1 cellular context compared by ENCODE assay signal in the genomic region with DNA sequence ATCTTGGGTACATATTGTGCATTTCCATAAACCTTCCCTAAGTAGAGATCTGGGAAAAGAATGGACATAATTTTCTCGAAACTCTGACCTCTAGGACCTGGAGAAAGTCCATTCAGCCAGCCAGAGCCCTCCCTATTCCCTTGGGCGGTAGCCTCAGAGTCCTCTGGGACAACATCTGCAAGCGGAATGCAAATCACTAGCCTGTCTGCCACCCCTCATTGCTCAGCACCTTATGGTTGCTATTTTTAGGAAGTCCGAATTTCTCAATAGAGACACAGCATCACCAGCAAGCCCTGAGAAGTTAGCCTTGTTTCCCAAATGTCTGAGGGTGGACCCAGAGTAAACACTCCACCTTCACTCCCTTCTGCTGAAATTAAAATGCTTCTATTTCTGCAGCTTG.
TF ChIP-seq lines count a peak whose summit lies in the region.

No MANE protein-coding gene starts in this region.

TF ChIP-seq in GM12878, 131 proteins besides CTCF, POLR2A, EP300 and RAD21 (continued from another document and continues in another):
- TF ChIP-seq ZNF687 (IDR thresholded peaks at IDR 0.05), result no peak
- no peak for TF ChIP-seq ZBED1 (IDR thresholded peaks at IDR 0.05; ENCODE audit: borderline replicate concordance)
- TF ChIP-seq HCFC1 (IDR thresholded peaks at IDR 0.05; ENCODE audit: low read length), result no peak
- no peak for TF ChIP-seq FOS (IDR thresholded peaks at IDR 0.05; ENCODE audit: borderline replicate concordance, extremely low read depth, insufficient read length)
- TF ChIP-seq TCF7 (IDR thresholded peaks at IDR 0.05; ENCODE audit: borderline replicate concordance), result no peak
- TF ChIP-seq IRF5 (IDR thresholded peaks at IDR 0.05; ENCODE audit: borderline replicate concordance), result no peak
- no peak for TF ChIP-seq TCF3 (IDR thresholded peaks at IDR 0.05; ENCODE audit: borderline replicate concordance, insufficient read depth, low read depth, low read length)
- TF ChIP-seq ZNF592 (IDR thresholded peaks at IDR 0.05), result no peak
- no peak for TF ChIP-seq EZH2 (IDR thresholded peaks at IDR 0.05; ENCODE audit: borderline replicate concordance, control insufficient read depth, low read depth, low read length)
- TF ChIP-seq HDAC6 (IDR thresholded peaks at IDR 0.05; ENCODE audit: unreplicated experiment), result no peak
- TF ChIP-seq NR2C2 (IDR thresholded peaks at IDR 0.05; ENCODE audit: borderline replicate concordance, control insufficient read depth, insufficient read length, low read depth), result no peak
- no peak for TF ChIP-seq MTA2 (IDR thresholded peaks at IDR 0.05; ENCODE audit: low read depth)
- TF ChIP-seq, protein P1, sequence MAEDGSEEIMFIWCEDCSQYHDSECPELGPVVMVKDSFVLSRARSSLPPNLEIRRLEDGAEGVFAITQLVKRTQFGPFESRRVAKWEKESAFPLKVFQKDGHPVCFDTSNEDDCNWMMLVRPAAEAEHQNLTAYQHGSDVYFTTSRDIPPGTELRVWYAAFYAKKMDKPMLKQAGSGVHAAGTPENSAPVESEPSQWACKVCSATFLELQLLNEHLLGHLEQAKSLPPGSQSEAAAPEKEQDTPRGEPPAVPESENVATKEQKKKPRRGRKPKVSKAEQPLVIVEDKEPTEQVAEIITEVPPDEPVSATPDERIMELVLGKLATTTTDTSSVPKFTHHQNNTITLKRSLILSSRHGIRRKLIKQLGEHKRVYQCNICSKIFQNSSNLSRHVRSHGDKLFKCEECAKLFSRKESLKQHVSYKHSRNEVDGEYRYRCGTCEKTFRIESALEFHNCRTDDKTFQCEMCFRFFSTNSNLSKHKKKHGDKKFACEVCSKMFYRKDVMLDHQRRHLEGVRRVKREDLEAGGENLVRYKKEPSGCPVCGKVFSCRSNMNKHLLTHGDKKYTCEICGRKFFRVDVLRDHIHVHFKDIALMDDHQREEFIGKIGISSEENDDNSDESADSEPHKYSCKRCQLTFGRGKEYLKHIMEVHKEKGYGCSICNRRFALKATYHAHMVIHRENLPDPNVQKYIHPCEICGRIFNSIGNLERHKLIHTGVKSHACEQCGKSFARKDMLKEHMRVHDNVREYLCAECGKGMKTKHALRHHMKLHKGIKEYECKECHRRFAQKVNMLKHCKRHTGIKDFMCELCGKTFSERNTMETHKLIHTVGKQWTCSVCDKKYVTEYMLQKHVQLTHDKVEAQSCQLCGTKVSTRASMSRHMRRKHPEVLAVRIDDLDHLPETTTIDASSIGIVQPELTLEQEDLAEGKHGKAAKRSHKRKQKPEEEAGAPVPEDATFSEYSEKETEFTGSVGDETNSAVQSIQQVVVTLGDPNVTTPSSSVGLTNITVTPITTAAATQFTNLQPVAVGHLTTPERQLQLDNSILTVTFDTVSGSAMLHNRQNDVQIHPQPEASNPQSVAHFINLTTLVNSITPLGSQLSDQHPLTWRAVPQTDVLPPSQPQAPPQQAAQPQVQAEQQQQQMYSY (CRISPR knock-in tag; IDR thresholded peaks at IDR 0.05), result no peak
- no peak; the same call in 1 of the 2 replicates for TF ChIP-seq IKZF1 (conservative IDR thresholded peaks at IDR 0.05)
- no peak for TF ChIP-seq ASH2L (IDR thresholded peaks at IDR 0.05; ENCODE audit: borderline replicate concordance, low read depth)
- TF ChIP-seq POLR2AphosphoS5 (IDR thresholded peaks at IDR 0.05; ENCODE audit: low read length), result no peak
- no peak for TF ChIP-seq RELB (IDR thresholded peaks at IDR 0.05; ENCODE audit: low read depth)
- TF ChIP-seq, protein P2, sequence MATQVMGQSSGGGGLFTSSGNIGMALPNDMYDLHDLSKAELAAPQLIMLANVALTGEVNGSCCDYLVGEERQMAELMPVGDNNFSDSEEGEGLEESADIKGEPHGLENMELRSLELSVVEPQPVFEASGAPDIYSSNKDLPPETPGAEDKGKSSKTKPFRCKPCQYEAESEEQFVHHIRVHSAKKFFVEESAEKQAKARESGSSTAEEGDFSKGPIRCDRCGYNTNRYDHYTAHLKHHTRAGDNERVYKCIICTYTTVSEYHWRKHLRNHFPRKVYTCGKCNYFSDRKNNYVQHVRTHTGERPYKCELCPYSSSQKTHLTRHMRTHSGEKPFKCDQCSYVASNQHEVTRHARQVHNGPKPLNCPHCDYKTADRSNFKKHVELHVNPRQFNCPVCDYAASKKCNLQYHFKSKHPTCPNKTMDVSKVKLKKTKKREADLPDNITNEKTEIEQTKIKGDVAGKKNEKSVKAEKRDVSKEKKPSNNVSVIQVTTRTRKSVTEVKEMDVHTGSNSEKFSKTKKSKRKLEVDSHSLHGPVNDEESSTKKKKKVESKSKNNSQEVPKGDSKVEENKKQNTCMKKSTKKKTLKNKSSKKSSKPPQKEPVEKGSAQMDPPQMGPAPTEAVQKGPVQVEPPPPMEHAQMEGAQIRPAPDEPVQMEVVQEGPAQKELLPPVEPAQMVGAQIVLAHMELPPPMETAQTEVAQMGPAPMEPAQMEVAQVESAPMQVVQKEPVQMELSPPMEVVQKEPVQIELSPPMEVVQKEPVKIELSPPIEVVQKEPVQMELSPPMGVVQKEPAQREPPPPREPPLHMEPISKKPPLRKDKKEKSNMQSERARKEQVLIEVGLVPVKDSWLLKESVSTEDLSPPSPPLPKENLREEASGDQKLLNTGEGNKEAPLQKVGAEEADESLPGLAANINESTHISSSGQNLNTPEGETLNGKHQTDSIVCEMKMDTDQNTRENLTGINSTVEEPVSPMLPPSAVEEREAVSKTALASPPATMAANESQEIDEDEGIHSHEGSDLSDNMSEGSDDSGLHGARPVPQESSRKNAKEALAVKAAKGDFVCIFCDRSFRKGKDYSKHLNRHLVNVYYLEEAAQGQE (IDR thresholded peaks at IDR 0.05; ENCODE audit: low read depth, low read length), result no peak
- TF ChIP-seq CHD2 (IDR thresholded peaks at IDR 0.05; ENCODE audit: borderline replicate concordance, low read depth, low read length), result no peak
- TF ChIP-seq E2F4 (IDR thresholded peaks at IDR 0.05; ENCODE audit: low read depth, low read length), result no peak
- TF ChIP-seq PAX8 (IDR thresholded peaks at IDR 0.05), result no peak
- TF ChIP-seq ELK1 (IDR thresholded peaks at IDR 0.05; ENCODE audit: low read depth, low read length), result no peak
- no peak for TF ChIP-seq NRF1 (conservative IDR thresholded peaks at IDR 0.05; ENCODE audit: low read depth, low read length)
- TF ChIP-seq BRCA1 (IDR thresholded peaks at IDR 0.05; ENCODE audit: low read depth, low read length), result no peak
- no peak for TF ChIP-seq ZZZ3 (IDR thresholded peaks at IDR 0.05; ENCODE audit: control insufficient read depth, insufficient read length, low read depth)
- 0 out of 4 replicates have a peak, but pooled peaks of 1 of the 2 experiments have one; percentile 13 for TF ChIP-seq BHLHE40 (IDR thresholded peaks at IDR 0.05; ENCODE audit: borderline replicate concordance in 1 of 2, low read depth in 2 of 2, low read length in 1 of 2)
- TF ChIP-seq EED (IDR thresholded peaks at IDR 0.05; ENCODE audit: low read depth), result no peak
- no peak for TF ChIP-seq SMAD5 (IDR thresholded peaks at IDR 0.05; ENCODE audit: low read depth)
- TF ChIP-seq, protein P3, sequence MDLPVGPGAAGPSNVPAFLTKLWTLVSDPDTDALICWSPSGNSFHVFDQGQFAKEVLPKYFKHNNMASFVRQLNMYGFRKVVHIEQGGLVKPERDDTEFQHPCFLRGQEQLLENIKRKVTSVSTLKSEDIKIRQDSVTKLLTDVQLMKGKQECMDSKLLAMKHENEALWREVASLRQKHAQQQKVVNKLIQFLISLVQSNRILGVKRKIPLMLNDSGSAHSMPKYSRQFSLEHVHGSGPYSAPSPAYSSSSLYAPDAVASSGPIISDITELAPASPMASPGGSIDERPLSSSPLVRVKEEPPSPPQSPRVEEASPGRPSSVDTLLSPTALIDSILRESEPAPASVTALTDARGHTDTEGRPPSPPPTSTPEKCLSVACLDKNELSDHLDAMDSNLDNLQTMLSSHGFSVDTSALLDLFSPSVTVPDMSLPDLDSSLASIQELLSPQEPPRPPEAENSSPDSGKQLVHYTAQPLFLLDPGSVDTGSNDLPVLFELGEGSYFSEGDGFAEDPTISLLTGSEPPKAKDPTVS (IDR thresholded peaks at IDR 0.05; ENCODE audit: low read depth, low read length), result no peak
